ENCODE assay signal across 8 cellular contexts in the genomic region with DNA sequence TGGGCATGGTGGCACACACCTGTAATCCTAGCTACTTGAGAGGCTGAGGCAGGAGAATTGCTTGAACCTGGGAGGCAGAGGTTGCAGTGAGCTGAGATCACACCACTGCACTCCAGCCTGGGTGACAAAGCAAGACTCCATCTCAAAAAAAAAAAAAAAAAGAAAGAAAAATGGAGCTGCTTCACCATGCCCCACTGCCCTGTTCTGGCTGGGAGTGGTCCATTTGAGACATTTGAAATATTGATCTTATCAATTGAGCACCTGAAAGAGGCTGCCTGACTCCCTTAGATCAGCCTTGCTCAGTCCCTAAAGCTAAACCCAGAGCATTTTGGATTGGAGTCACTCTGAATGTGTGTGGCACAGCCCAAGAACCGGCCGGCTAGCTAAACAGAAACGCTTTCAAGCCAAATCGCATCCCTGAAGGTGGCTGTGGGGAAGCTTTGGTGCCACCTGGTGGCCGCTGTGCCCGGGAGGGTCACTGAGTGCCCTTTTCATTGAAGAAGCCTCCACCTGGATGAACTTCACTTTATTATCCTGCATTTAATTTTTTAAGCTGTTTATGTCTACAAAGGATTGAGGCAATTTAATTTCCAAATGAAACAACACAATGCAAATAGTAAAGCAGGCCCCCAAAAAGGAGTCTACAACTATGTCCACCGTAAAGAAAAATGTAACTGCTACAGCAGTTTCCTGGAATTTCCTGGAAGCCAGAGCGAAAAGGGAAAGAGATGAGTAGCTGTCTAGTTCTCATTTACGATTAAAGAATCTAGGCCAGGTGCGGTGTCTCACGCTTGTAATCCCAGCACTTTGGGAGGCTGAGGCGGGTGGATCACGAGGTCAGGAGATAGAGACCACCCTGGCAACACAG. TPM values are rescaled to one million over a fixed set of nuclear protein-coding genes. Genes with fewer than 3 reads are reported as not detected.
DNase-seq lines count a peak whose midpoint lies in the region; ATAC-seq, FAIRE-seq and TF ChIP-seq lines count a peak whose summit lies in the region.

No MANE protein-coding gene starts in this region.

- H3K27ac Mint-ChIP-seq in activated T-helper 17 cell treated with anti-CD3 and anti-CD28 coated beads, Interleukin-2, amount 50 U/mL, for 72 hours, result no peak overlapping the region

- peak; percentile 98 for TF ChIP-seq CTCF in AG04450 (IDR thresholded peaks at IDR 0.05; ENCODE audit: low read depth, low read length)

- no peaks in the 10 kb centered on the region for H3K4me1 Mint-ChIP-seq in activated T-helper 17 cell treated with anti-CD3 and anti-CD28 coated beads, Interleukin-2, amount 50 U/mL, for 72 hours

- H3K4me3 Mint-ChIP-seq in activated T-helper 17 cell treated with anti-CD3 and anti-CD28 coated beads, Interleukin-2, amount 50 U/mL, for 72 hours, result no peak overlapping the region

- DNase-seq in AG04450 (ENCODE audit: low read depth, low spot score) (peak; percentile 10), KG1 (lab: John Stamatoyannopoulos, UW) (peak; percentile 32), RCC 7860 (ENCODE audit: low spot score) (peak; percentile 27), fibroblast of the conjunctiva (ENCODE audit: low read depth) (peak; percentile 54), non-pigmented ciliary epithelial cell (ENCODE audit: low read depth) (peak; percentile 18), substantia nigra (lab: John Stamatoyannopoulos, UW) (peak in 47 of 49 donors; percentile 11 to 88 (median 71))

- no peaks in the 10 kb centered on the region for H3K27me3 Mint-ChIP-seq in activated T-helper 17 cell treated with anti-CD3 and anti-CD28 coated beads, Interleukin-2, amount 50 U/mL, for 72 hours

- H3K27ac ChIP-seq in AG04450 (ENCODE audit: low read depth, low read length), result no peak overlapping the region
- H3K27ac ChIP-seq in substantia nigra (ENCODE audit: low read depth, low read length, poor library complexity, severe bottlenecking), result peak overlapping the region; percentile 38

- no peak overlapping the region for H3K4me3 ChIP-seq in AG04450 (ENCODE audit: low read depth, low read length)

- H3K9me3 Mint-ChIP-seq in activated T-helper 17 cell treated with anti-CD3 and anti-CD28 coated beads, Interleukin-2, amount 50 U/mL, for 72 hours, result no peaks in the 10 kb centered on the region

- CTCF ChIA-PET in AG04450 (lab: Charles Lee), result interaction anchor here (0.6 to 6.2 kb wide), 74 partner anchors 8 to 1206 kb away, joined by 3 to 203 read pairs (median 5); a partner anchor contains a TSS

- POLR2A ChIA-PET in AG04450 (lab: Yijun Ruan, JAX), result interaction anchor here (0.6 to 0.7 kb wide), 2 partner anchors 40 to 455 kb away, joined by 3 to 4 read pairs; no protein-coding TSS in a partner anchor

- ATAC-seq in GM18909 (IDR thresholded peaks at IDR 0.05; ENCODE audit: poor library complexity, unreplicated experiment), result peak; percentile 62
- ATAC-seq in activated T-helper 17 cell treated with anti-CD3 and anti-CD28 coated beads, Interleukin-2, amount 50 U/mL, for 72 hours (replicated peaks), result peak; percentile 85

- H3K27me3 ChIP-seq in AG04450 (ENCODE audit: control insufficient read depth, insufficient read depth, low read length), result peaks cover 7% of the 10 kb centered on the region

- no peaks in the 10 kb centered on the region for H3K36me3 Mint-ChIP-seq in activated T-helper 17 cell treated with anti-CD3 and anti-CD28 coated beads, Interleukin-2, amount 50 U/mL, for 72 hours (ENCODE audit: low read depth)

- FAIRE-seq in RCC 7860 (lab: Jason Lieb, UNC), result no peak

- H3K9me3 ChIP-seq in AG04450 (ENCODE audit: control insufficient read depth, insufficient read depth, low read length), result no peaks in the 10 kb centered on the region

RNA-seq across cellular contexts. Expression of a gene that starts 53.1 kb away (rescaled TPM):
- polyA plus RNA-seq in AG04450 (2011; rRNA removed), result not detected in 2 replicates
- polyA minus RNA-seq in AG04450 (2011; rRNA and poly(A)+ RNA removed), result not detected in 2 replicates
- not detected for total RNA-seq in activated T-helper 17 cell treated with anti-CD3 and anti-CD28 coated beads, Interleukin-2, amount 50 U/mL, for 72 hours

Comparison
In these comparisons a context has a peak if more than half of its experiments do, and no peak if none do; other contexts are left out.
1. DNase-seq: peak in every context shown above with its lines; median percentile 71 in substantia nigra; 54 in fibroblast of the conjunctiva; 32 in KG1; 27 in RCC 7860; 18 in non-pigmented ciliary epithelial cell; 10 in AG04450.